In the genomic region with DNA sequence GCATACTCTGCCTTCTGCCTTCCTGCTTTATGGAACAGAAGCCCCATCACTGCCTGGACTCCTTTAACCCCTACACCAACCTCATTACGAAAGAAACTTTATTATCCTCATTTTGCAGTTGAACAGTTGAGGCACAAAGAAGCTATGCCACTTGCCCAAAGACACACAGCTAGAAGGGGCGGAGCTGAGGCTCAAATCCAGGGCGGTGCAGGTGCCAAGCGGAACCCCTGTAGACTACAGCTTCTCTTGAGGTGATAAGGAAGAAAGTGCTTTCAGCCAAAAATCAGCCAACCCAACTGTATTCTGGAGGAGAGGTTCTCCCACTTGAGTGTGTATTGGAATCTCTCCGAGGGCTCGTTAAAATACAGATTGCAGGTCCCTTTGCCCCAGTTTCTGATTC, we compare ENCODE assay signal across 11 cellular contexts. TPM values are rescaled to one million over a fixed set of nuclear protein-coding genes. Genes with fewer than 3 reads are reported as not detected.
DNase-seq lines count a peak whose midpoint lies in the region; TF ChIP-seq lines count a peak whose summit lies in the region.
"Had no signal": no experiment of that assay in that cellular context is flagged by ENCODE, and none has a peak within 500 bp of the region (broad histone marks: within the 10 kb centered on the region; RNA-seq: fewer than 3 reads in every experiment).

No MANE protein-coding gene starts in this region.

- TF ChIP-seq CTCF in GM12865 (IDR thresholded peaks at IDR 0.05; ENCODE audit: insufficient read depth, low read depth, low read length, missing control alignments) (no peak), SU-DHL-6 (IDR thresholded peaks at IDR 0.05; ENCODE audit: insufficient read depth, low read length, poor library complexity, severe bottlenecking) (no peak), dorsolateral prefrontal cortex (IDR thresholded peaks at IDR 0.05 in 54 of 56, conservative IDR thresholded peaks at IDR 0.05 in 2 of 56; ENCODE audit: low read depth in 1 of 56, partially characterized antibody in 56 of 56) (no peak), spleen (IDR thresholded peaks at IDR 0.05 in 8 of 11, conservative IDR thresholded peaks at IDR 0.05 in 3 of 11) (no peak), GM13976 (IDR thresholded peaks at IDR 0.05; ENCODE audit: borderline replicate concordance, control extremely low read depth, extremely low read depth, insufficient read depth, missing control alignments) (no peak)

- WGBS in spleen, 5 donors: 29 to 55% (median 46%) methylated on average over 6 of the region's 6 CpGs

- peak overlapping the region; percentile 98 for H3K27ac ChIP-seq in SU-DHL-6 (ENCODE audit: low read depth, low read length)
- H3K27ac ChIP-seq in dorsolateral prefrontal cortex: peak overlapping the region in 57 of 59 donors; percentile 5 to 92 (median 77)
- H3K27ac ChIP-seq in spleen: peak overlapping the region; percentile 83 to 97 (median 94)

- peak overlapping the region; percentile 73 for H3K9ac ChIP-seq in SU-DHL-6 (ENCODE audit: low read length)

- peak overlapping the region; percentile 76 for H3K4me2 ChIP-seq in SU-DHL-6 (ENCODE audit: low read depth, low read length, poor library complexity, severe bottlenecking)

- H3K4me1 ChIP-seq in spleen: peaks cover 63 to 100% (median 90%) of the 10 kb centered on the region in 6 donors

- H3K27me3 ChIP-seq in SU-DHL-6 (ENCODE audit: low read length): no peaks in the 10 kb centered on the region
- no peaks in the 10 kb centered on the region for H3K27me3 ChIP-seq in dorsolateral prefrontal cortex
- no peaks in the 10 kb centered on the region for H3K27me3 ChIP-seq in spleen (replicated peaks in 1 of 7)
- H3K27me3 ChIP-seq: testis had no signal

- H3K9me3 ChIP-seq in SU-DHL-6 (ENCODE audit: insufficient read depth, low read length): no peaks in the 10 kb centered on the region
- H3K9me3 ChIP-seq in spleen: no peaks in the 10 kb centered on the region
- H3K9me3 ChIP-seq: testis had no signal

- peaks cover 53% of the 10 kb centered on the region for H3F3A ChIP-seq in SU-DHL-6 (ENCODE audit: insufficient read depth)

- intact Hi-C loops in dorsolateral prefrontal cortex (cut with DNase I): loop anchor here (10.0 kb wide), 1 partner anchor 73 kb away; no protein-coding TSS in a partner anchor
- intact Hi-C loops in spleen (cut with DNase I; ENCODE audit: low total_unique reads): no loop called here

- no peaks in the 10 kb centered on the region for H4K20me1 ChIP-seq in SU-DHL-6 (ENCODE audit: low read depth, low read length)

- peaks cover 40% of the 10 kb centered on the region for H3K79me2 ChIP-seq in SU-DHL-6 (ENCODE audit: insufficient read depth, low read length)

- H3K36me3 ChIP-seq in SU-DHL-6 (ENCODE audit: low read length) (no peaks in the 10 kb centered on the region), spleen (peaks cover 0 to 55% (median 1%) of the 10 kb centered on the region in 6 donors)

- no peak overlapping the region for H2AFZ ChIP-seq in SU-DHL-6 (ENCODE audit: low read depth, low read length, severe bottlenecking)

- no peak for TF ChIP-seq POLR2A in spleen (IDR thresholded peaks at IDR 0.05)

- in situ Hi-C loops in GM13976 (cut with MboI; ENCODE audit: low sequenced_read_pairs, unreplicated experiment): no loop called here

- H3K9me2 ChIP-seq in SU-DHL-6 (replicated peaks; ENCODE audit: insufficient read depth, low read length): no peaks in the 10 kb centered on the region

- no peak for DNase-seq in GM12865 (ENCODE audit: low read depth)
- peak in 2 of 10 donors; percentile 11 to 25 for DNase-seq in dorsolateral prefrontal cortex
- DNase-seq in spleen: no peak
- no peak for DNase-seq in D341Med (ENCODE audit: low spot score)
- DNase-seq in GM13976 (ENCODE audit: low spot score): no peak
- DNase-seq in NCI-H1105 treated with DMSO at 0.1 percent for 48 hours (lab: John Stamatoyannopoulos, UW): no peak
- DNase-seq: DMS153, NCI-H2081 treated with DMSO at 0.1 percent for 48 hours had no signal

- H3K4me3 ChIP-seq in GM12865 (ENCODE audit: low read depth, low read length) (peak overlapping the region; percentile 71), SU-DHL-6 (ENCODE audit: insufficient read depth, low read length, poor library complexity, severe bottlenecking) (peak overlapping the region; percentile 23), dorsolateral prefrontal cortex (peak overlapping the region in 1 of 59 donors; percentile 24), spleen (peak overlapping the region in 4 of 8 donors; percentile 11 to 67 (median 35))
- H3K4me3 ChIP-seq: testis had no signal

RNA-seq across cellular contexts. Expression of a gene that starts 11.2 kb away (rescaled TPM):
- total RNA-seq in dorsolateral prefrontal cortex (100 to 1,000 TPM in 24 of 120 experiments, 10 to 100 TPM in 96; 26.5 to 257 (median 71.3) TPM), spleen (100 to 1,000 TPM in 2 of 7 donors, 10 to 100 TPM in 5; 61.5 to 153 (median 75.7) TPM)
- polyA plus RNA-seq in spleen: 10 to 100 TPM; 27.8 to 28.3 (median 27.9) TPM
- total RNA-seq: HT-29 had no signal
